10 cellular contexts compared by ENCODE assay signal in genomic region chr1:18901147-18901951, GRCh38. TPM values are rescaled to one million over a fixed set of nuclear protein-coding genes. Genes with fewer than 3 reads are reported as not detected.
DNase-seq lines count a peak whose midpoint lies in the region; ATAC-seq and TF ChIP-seq lines count a peak whose summit lies in the region.
"Had no signal": no experiment of that assay in that cellular context is flagged by ENCODE, and none has a peak within 500 bp of the region (broad histone marks: within the 10 kb centered on the region; RNA-seq: fewer than 3 reads in every experiment).

No MANE protein-coding gene starts in this region.

- no peak for ATAC-seq in activated CD4-positive, alpha-beta T cell treated with anti-CD3 and anti-CD28 coated beads for 36 hours
- ATAC-seq in thoracic aorta (ENCODE audit: insufficient number of reproducible peaks, low FRiP score, low read depth), result no peak

- H3K36me3 Mint-ChIP-seq in activated CD4-positive, alpha-beta T cell treated with anti-CD3 and anti-CD28 coated beads for 36 hours (ENCODE audit: low read depth), result no peaks in the 10 kb centered on the region
- H3K36me3 Mint-ChIP-seq in activated naive CD8-positive, alpha-beta T cell, result no peaks in the 10 kb centered on the region
- no peaks in the 10 kb centered on the region for H3K36me3 Mint-ChIP-seq in immature natural killer cell

- H3K27ac Mint-ChIP-seq in activated CD4-positive, alpha-beta T cell treated with anti-CD3 and anti-CD28 coated beads for 36 hours, result peak overlapping the region; percentile 71
- peak overlapping the region; percentile 94 for H3K27ac Mint-ChIP-seq in activated naive CD8-positive, alpha-beta T cell
- peak overlapping the region; percentile 83 to 96 (median 92) for H3K27ac Mint-ChIP-seq in immature natural killer cell

- no peaks in the 10 kb centered on the region for H3K36me3 ChIP-seq in thoracic aorta

- peaks cover 7 to 16% of the 10 kb centered on the region in 2 donors for H3K4me1 ChIP-seq in thoracic aorta (ENCODE audit: control insufficient read depth in 1 of 2, low read depth in 2 of 2)

- peaks cover 20% of the 10 kb centered on the region for H3K4me1 Mint-ChIP-seq in activated CD4-positive, alpha-beta T cell treated with anti-CD3 and anti-CD28 coated beads for 36 hours
- H3K4me1 Mint-ChIP-seq in activated naive CD8-positive, alpha-beta T cell (ENCODE audit: low read depth), result peaks cover 31% of the 10 kb centered on the region
- peaks cover 19 to 27% of the 10 kb centered on the region in 2 donors for H3K4me1 Mint-ChIP-seq in immature natural killer cell

- CTCF ChIA-PET in activated CD4-positive, alpha-beta T cell treated with anti-CD3 and anti-CD28 coated beads for 36 hours (lab: Charles Lee), result interaction anchor here (0.6 to 1.8 kb wide), 2 partner anchors 10 to 40 kb away, joined by 3 to 5 read pairs; no protein-coding TSS in a partner anchor

- H3K4me3 ChIP-seq in thoracic aorta, result peak overlapping the region; percentile 77

- no peaks in the 10 kb centered on the region for H3K9me3 ChIP-seq in thoracic aorta

- TF ChIP-seq CTCF in thoracic aorta (IDR thresholded peaks at IDR 0.05), result no peak

- H3K9me3 Mint-ChIP-seq in activated CD4-positive, alpha-beta T cell treated with anti-CD3 and anti-CD28 coated beads for 36 hours (ENCODE audit: low read depth), result no peaks in the 10 kb centered on the region
- H3K9me3 Mint-ChIP-seq in activated naive CD8-positive, alpha-beta T cell (ENCODE audit: low read depth), result no peaks in the 10 kb centered on the region
- H3K9me3 Mint-ChIP-seq in immature natural killer cell, result no peaks in the 10 kb centered on the region

- H3K27me3 Mint-ChIP-seq in activated CD4-positive, alpha-beta T cell treated with anti-CD3 and anti-CD28 coated beads for 36 hours, result no peaks in the 10 kb centered on the region
- no peaks in the 10 kb centered on the region for H3K27me3 Mint-ChIP-seq in activated naive CD8-positive, alpha-beta T cell
- peaks cover 0 to 8% (median 1%) of the 10 kb centered on the region in 3 donors for H3K27me3 Mint-ChIP-seq in immature natural killer cell (ENCODE audit: low read depth in 3 of 3)

- no peak overlapping the region for H3K27ac ChIP-seq in thoracic aorta

- peak overlapping the region; percentile 86 for H3K4me3 Mint-ChIP-seq in activated CD4-positive, alpha-beta T cell treated with anti-CD3 and anti-CD28 coated beads for 36 hours
- peak overlapping the region; percentile 95 for H3K4me3 Mint-ChIP-seq in activated naive CD8-positive, alpha-beta T cell
- H3K4me3 Mint-ChIP-seq in immature natural killer cell, result peak overlapping the region; percentile 91 to 98 (median 93)

- no peak for DNase-seq in activated CD4-positive, alpha-beta T cell treated with anti-CD3 and anti-CD28 coated beads for 36 hours
- DNase-seq in activated CD4-positive, alpha-beta T cell treated with anti-CD3 and anti-CD28 coated beads, Interleukin-2, amount 50 U/mL, for 48 hours, result no peak
- DNase-seq in immature natural killer cell (no peak), thoracic aorta (ENCODE audit: low spot score) (no peak), cerebellar nuclear complex (lab: John Stamatoyannopoulos, UW) (no peak), DMS79 treated with DMSO at 0.1 percent for 48 hours (lab: John Stamatoyannopoulos, UW) (no peak)
- no peak for DNase-seq in stimulated activated naive CD4-positive, alpha-beta T cell treated with Interleukin-2 at 50 U/mL for 16 hours (lab: John Stamatoyannopoulos, UW)
- DNase-seq: activated CD8-positive, alpha-beta memory T cell treated with anti-CD3 and anti-CD28 coated beads for 24 hours; COR-L47 had no signal

- no peaks in the 10 kb centered on the region for H3K27me3 ChIP-seq in thoracic aorta (replicated peaks; ENCODE audit: insufficient read depth)

- intact Hi-C loops in activated CD4-positive, alpha-beta T cell treated with anti-CD3 and anti-CD28 coated beads for 36 hours (cut with DNase I, micrococcal nuclease), result loop anchor here (5.0 to 10.0 kb wide), 5 partner anchors 171 to 983 kb away; partner anchors contain the start of genes HTR6 (in 1 of the 2) and OTUD3 (in 1 of the 2)

- POLR2A ChIA-PET in activated CD4-positive, alpha-beta T cell treated with anti-CD3 and anti-CD28 coated beads for 36 hours (lab: Charles Lee), result interaction anchor here (0.8 to 2.0 kb wide), 2 partner anchors 45 to 55 kb away, joined by 3 to 5 read pairs; partner anchors contain the start of gene IFFO2

RNA-seq across cellular contexts. Expression of gene ALDH4A1, which starts 1.0 kb away (rescaled TPM):
- total RNA-seq in activated CD4-positive, alpha-beta T cell treated with anti-CD3 and anti-CD28 coated beads for 36 hours, result 1 to 10 TPM; 4.4 to 5.8 TPM
- polyA plus RNA-seq in immature natural killer cell, result 1 to 10 TPM; 1.7 to 6.7 (median 3.8) TPM
- 10 to 100 TPM in 1 of 2 donors, 1 to 10 TPM in 1; 9.6 to 24.2 TPM for total RNA-seq in thoracic aorta

RNA-seq across cellular contexts. Expression of gene TAS1R2, which starts 41.9 kb away (rescaled TPM):
- total RNA-seq in activated CD4-positive, alpha-beta T cell treated with anti-CD3 and anti-CD28 coated beads for 36 hours, result not detected
- polyA plus RNA-seq in immature natural killer cell, result not detected
- total RNA-seq in thoracic aorta, result not detected

RNA-seq across cellular contexts. Expression of gene IFFO2, which starts 55.1 kb away (rescaled TPM):
- total RNA-seq in activated CD4-positive, alpha-beta T cell treated with anti-CD3 and anti-CD28 coated beads for 36 hours, result 10 to 100 TPM; 48.3 to 62.7 TPM
- polyA plus RNA-seq in immature natural killer cell, result 1 to 10 TPM; 1.9 to 3.9 (median 3.2) TPM
- total RNA-seq in thoracic aorta, result 10 to 100 TPM; 24.8 to 27.7 TPM
